Comparison of ENCODE assay signal across 11 cellular contexts in the genomic region with DNA sequence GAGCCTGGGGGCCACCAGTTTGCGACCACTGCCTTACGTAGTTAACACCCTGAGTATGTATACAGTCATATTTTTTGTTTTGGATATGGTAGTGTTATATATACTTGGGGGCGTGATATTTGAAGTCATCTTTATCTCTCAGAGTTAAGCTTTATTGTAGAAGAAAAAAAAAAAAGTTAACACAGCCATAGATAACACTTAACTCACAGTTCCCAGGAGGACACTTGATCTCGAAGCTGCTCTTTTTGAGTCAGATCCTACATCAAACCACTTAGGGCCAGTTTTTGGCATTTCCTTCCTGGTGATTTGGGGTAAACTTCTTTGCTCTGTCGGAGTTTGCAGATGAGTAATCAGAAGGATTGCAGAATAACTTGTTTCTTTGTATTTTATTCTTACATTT. TPM values are rescaled to one million over a fixed set of nuclear protein-coding genes. Genes with fewer than 3 reads are reported as not detected.
DNase-seq lines count a peak whose midpoint lies in the region; ATAC-seq, FAIRE-seq and TF ChIP-seq lines count a peak whose summit lies in the region.
"Had no signal": no experiment of that assay in that cellular context is flagged by ENCODE, and none has a peak within 500 bp of the region (broad histone marks: within the 10 kb centered on the region; RNA-seq: fewer than 3 reads in every experiment).

No MANE protein-coding gene starts in this region.

- peaks cover 62 to 66% of the 10 kb centered on the region in 2 donors for H3K4me1 ChIP-seq in adrenal gland (replicated peaks in 1 of 2)
- H3K4me1 ChIP-seq in tibial artery: peaks cover 3 to 60% (median 49%) of the 10 kb centered on the region in 4 donors
- H3K4me1 ChIP-seq in body of pancreas: peaks cover 62% of the 10 kb centered on the region
- H3K4me1 ChIP-seq in small intestine (ENCODE audit: control insufficient read depth in 2 of 2, insufficient read depth in 1 of 2, low read depth in 1 of 2, low read length in 1 of 2): peaks cover 0 to 17% of the 10 kb centered on the region in 2 donors

- no peak for TF ChIP-seq CTCF in adrenal gland (IDR thresholded peaks at IDR 0.05)
- no peak for TF ChIP-seq CTCF in tibial artery (IDR thresholded peaks at IDR 0.05)
- TF ChIP-seq CTCF in body of pancreas (IDR thresholded peaks at IDR 0.05): no peak

- H3K4me1 Mint-ChIP-seq in activated CD4-positive, alpha-beta T cell treated with anti-CD3 and anti-CD28 coated beads, Interleukin-2, amount 10 ng/mL, durations not matched to agents 7 days and 5 days: peaks cover 22% of the 10 kb centered on the region

- H3K27me3 ChIP-seq in adrenal gland (no peaks in the 10 kb centered on the region), tibial artery (no peaks in the 10 kb centered on the region), body of pancreas (no peaks in the 10 kb centered on the region), small intestine (ENCODE audit: control insufficient read depth in 2 of 2, insufficient read depth in 2 of 2, low read length in 2 of 2) (no peaks in the 10 kb centered on the region)

- ATAC-seq in HG02759 (IDR thresholded peaks at IDR 0.05; ENCODE audit: unreplicated experiment) (no peak), body of pancreas (no peak)

- peaks cover 2% of the 10 kb centered on the region for H3K9me3 Mint-ChIP-seq in activated CD4-positive, alpha-beta T cell treated with anti-CD3 and anti-CD28 coated beads, Interleukin-2, amount 10 ng/mL, durations not matched to agents 7 days and 5 days

- peaks cover 10% of the 10 kb centered on the region for H3K27me3 Mint-ChIP-seq in activated CD4-positive, alpha-beta T cell treated with anti-CD3 and anti-CD28 coated beads, Interleukin-2, amount 10 ng/mL, durations not matched to agents 7 days and 5 days

- FAIRE-seq in small intestine (lab: Jason Lieb, UNC): no peak

- POLR2A ChIA-PET in activated CD4-positive, alpha-beta T cell treated with anti-CD3 and anti-CD28 coated beads, Interleukin-2, amount 10 ng/mL, durations not matched to agents 7 days and 5 days (lab: Charles Lee): no interaction called here

- H3K27ac ChIP-seq in adrenal gland: peak overlapping the region; percentile 74 to 96 (median 91)
- peak overlapping the region; percentile 55 to 73 for H3K27ac ChIP-seq in tibial artery
- peak overlapping the region in 1 of 4 donors; percentile 73 for H3K27ac ChIP-seq in body of pancreas
- peak overlapping the region in 1 of 2 donors; percentile 92 for H3K27ac ChIP-seq in small intestine (ENCODE audit: low read depth in 1 of 2, low read length in 1 of 2)
- H3K27ac ChIP-seq: C4-2B had no signal

- H3K4me3 ChIP-seq in adrenal gland: peak overlapping the region in 2 of 4 donors; percentile 12 to 37
- H3K4me3 ChIP-seq in tibial artery: peak overlapping the region; percentile 37 to 41
- H3K4me3 ChIP-seq in body of pancreas: no peak overlapping the region
- H3K4me3 ChIP-seq in small intestine (ENCODE audit: low read depth in 1 of 2, low read length in 2 of 2): no peak overlapping the region

- H3K36me3 ChIP-seq in adrenal gland (replicated peaks in 1 of 2) (peaks cover 0 to 14% of the 10 kb centered on the region in 2 donors), tibial artery (peaks cover 0 to 22% (median 22%) of the 10 kb centered on the region in 3 donors), body of pancreas (replicated peaks in 1 of 2; ENCODE audit: insufficient read depth in 1 of 2, low read depth in 2 of 2) (no peaks in the 10 kb centered on the region), small intestine (ENCODE audit: control insufficient read depth in 2 of 2, insufficient read depth in 2 of 2, low read length in 2 of 2) (no peaks in the 10 kb centered on the region)

- TF ChIP-seq POLR2A in adrenal gland (IDR thresholded peaks at IDR 0.05): no peak
- no peak for TF ChIP-seq POLR2A in body of pancreas (IDR thresholded peaks at IDR 0.05)

- H3K36me3 Mint-ChIP-seq in activated CD4-positive, alpha-beta T cell treated with anti-CD3 and anti-CD28 coated beads, Interleukin-2, amount 10 ng/mL, durations not matched to agents 7 days and 5 days (ENCODE audit: low read depth): no peaks in the 10 kb centered on the region

- no peak for DNase-seq in activated CD4-positive, alpha-beta T cell treated with anti-CD3 and anti-CD28 coated beads, Interleukin-2, amount 10 ng/mL, durations not matched to agents 7 days and 5 days
- DNase-seq in activated CD4-positive, alpha-beta T cell treated with anti-CD3 and anti-CD28 coated beads for 48 hours: no peak
- DNase-seq in adrenal gland: peak in 1 of 7 donors; percentile 32
- DNase-seq in iris pigment epithelial cell (ENCODE audit: low read depth): peak; percentile 94
- DNase-seq in tibial artery: peak in 1 of 2 donors; percentile 4
- no peak for DNase-seq in body of pancreas
- DNase-seq in small intestine: no peak
- DNase-seq: GOT3, NCI-H526 treated with DMSO at 0.1 percent for 48 hours had no signal

- WGBS in adrenal gland, 4 donors: 31 to 42% (median 37%) methylated on average over 5 of the region's 5 CpGs
- WGBS in body of pancreas, 2 donors: 60 to 67% methylated on average over 5 of the region's 5 CpGs
- WGBS in small intestine, 3 donors: 36 to 58% (median 44%) methylated on average over 5 of the region's 5 CpGs

- intact Hi-C loops in adrenal gland (cut with DNase I) (no loop called here), tibial artery (cut with DNase I; ENCODE audit: low total_unique reads) (no loop called here), body of pancreas (cut with DNase I) (no loop called here)

- CTCF ChIA-PET in activated CD4-positive, alpha-beta T cell treated with anti-CD3 and anti-CD28 coated beads, Interleukin-2, amount 10 ng/mL, durations not matched to agents 7 days and 5 days (lab: Charles Lee): interaction anchor here (0.6 to 1.5 kb wide), 6 partner anchors 10 to 1257 kb away, joined by 3 to 4 read pairs (median 4); no protein-coding TSS in a partner anchor

- H3K9me3 ChIP-seq in adrenal gland (replicated peaks in 1 of 3) (no peaks in the 10 kb centered on the region), tibial artery (no peaks in the 10 kb centered on the region), body of pancreas (no peaks in the 10 kb centered on the region), small intestine (ENCODE audit: control insufficient read depth, low read depth) (no peaks in the 10 kb centered on the region)

- H3K27ac Mint-ChIP-seq in activated CD4-positive, alpha-beta T cell treated with anti-CD3 and anti-CD28 coated beads, Interleukin-2, amount 10 ng/mL, durations not matched to agents 7 days and 5 days: peak overlapping the region; percentile 54

- H3K4me3 Mint-ChIP-seq in activated CD4-positive, alpha-beta T cell treated with anti-CD3 and anti-CD28 coated beads, Interleukin-2, amount 10 ng/mL, durations not matched to agents 7 days and 5 days: peak overlapping the region; percentile 40

RNA-seq across cellular contexts. Expression of a gene that starts 5.8 kb away (rescaled TPM):
- 1 to 10 TPM; 2.1 to 2.3 TPM for total RNA-seq in activated CD4-positive, alpha-beta T cell treated with anti-CD3 and anti-CD28 coated beads, Interleukin-2, amount 10 ng/mL, durations not matched to agents 7 days and 5 days
- total RNA-seq in adrenal gland (100 to 1,000 TPM in 1 of 8 donors, 10 to 100 TPM in 7; 42.7 to 121 (median 59.6) TPM), body of pancreas (10 to 100 TPM; 22.7 to 35.5 TPM)
- polyA plus RNA-seq in adrenal gland (10 to 100 TPM in 1 of 3 donors, 1 to 10 TPM in 2; 7.7 to 15.5 (median 8.9) TPM), small intestine (1 to 10 TPM; 3.6 to 7.2 (median 5.1) TPM)

RNA-seq across cellular contexts. Expression of a gene that starts 48.5 kb away (rescaled TPM):
- total RNA-seq in activated CD4-positive, alpha-beta T cell treated with anti-CD3 and anti-CD28 coated beads, Interleukin-2, amount 10 ng/mL, durations not matched to agents 7 days and 5 days: not detected
- total RNA-seq in adrenal gland: 1 to 10 TPM; 1.1 to 6.5 (median 3.3) TPM
- polyA plus RNA-seq in adrenal gland: 1 to 10 TPM; 2.4 to 4.0 (median 3.6) TPM
- 1 to 10 TPM; 3.9 to 9.2 TPM for total RNA-seq in body of pancreas
- 1 to 10 TPM; 1.8 to 4.1 (median 2.5) TPM for polyA plus RNA-seq in small intestine

RNA-seq across cellular contexts. Expression of a gene that starts 52.1 kb away (rescaled TPM):
- 10 to 100 TPM; 11.6 to 15.3 TPM for total RNA-seq in activated CD4-positive, alpha-beta T cell treated with anti-CD3 and anti-CD28 coated beads, Interleukin-2, amount 10 ng/mL, durations not matched to agents 7 days and 5 days
- total RNA-seq in adrenal gland (10 to 100 TPM; 15.7 to 39.7 (median 27.8) TPM), body of pancreas (1 to 10 TPM; 8.6 to 9.1 TPM)
- polyA plus RNA-seq in adrenal gland (10 to 100 TPM; 14.9 to 23.0 (median 16.2) TPM), small intestine (10 to 100 TPM; 10.5 to 22.1 (median 16.5) TPM)

Comparison
In these comparisons a context has a peak if more than half of its experiments do, and no peak if none do; other contexts are left out.
1. H3K4me3 ChIP-seq: peak in tibial artery (2 of 2); none in body of pancreas (0 of 2) and small intestine (0 of 2).
2. RNA of a gene that starts 5.8 kb away (total RNA-seq): 42.7 to 121 TPM in adrenal gland and 22.7 to 35.5 TPM in body of pancreas; 2.1 to 2.3 TPM in activated CD4-positive, alpha-beta T cell treated with anti-CD3 and anti-CD28 coated beads, Interleukin-2, amount 10 ng/mL, durations not matched to agents 7 days and 5 days; every median in the first group is over 4 times any median in the second.